ENCODE assay signal across 9 cellular contexts in the genomic region with DNA sequence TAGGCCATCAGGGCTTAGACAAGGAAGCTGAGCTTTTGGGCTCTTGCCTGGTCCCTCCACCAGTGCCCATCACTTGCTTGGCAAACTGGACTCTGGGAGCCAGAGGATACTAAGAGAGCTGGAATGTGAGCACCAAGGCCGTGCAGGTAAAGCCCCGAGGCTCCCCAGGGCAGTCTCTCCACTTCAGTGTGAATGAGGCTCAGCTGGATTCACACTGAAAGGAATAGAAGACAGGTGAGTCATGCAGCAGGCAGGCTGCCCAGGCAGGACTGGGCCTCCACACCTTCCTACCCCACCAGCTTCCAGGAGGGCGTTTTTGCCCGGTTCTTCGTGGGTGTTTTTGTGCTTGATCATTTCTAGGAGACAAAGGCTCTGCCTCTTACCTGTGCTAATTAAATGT. TPM values are rescaled to one million over a fixed set of nuclear protein-coding genes. Genes with fewer than 3 reads are reported as not detected.
A peak's percentile ranks its signal among the peaks of the same experiment; 100 is the strongest.
DNase-seq lines count a peak whose midpoint lies in the region; ATAC-seq, FAIRE-seq and TF ChIP-seq lines count a peak whose summit lies in the region.
"Had no signal": no experiment of that assay in that cellular context is flagged by ENCODE, and none has a peak within 500 bp of the region (broad histone marks: within the 10 kb centered on the region; RNA-seq: fewer than 3 reads in every experiment).

No MANE protein-coding gene starts in this region.

- TF ChIP-seq CTCF in astrocyte (IDR thresholded peaks at IDR 0.05; ENCODE audit: insufficient read depth, low read depth, low read length) (no peak), right lobe of liver (IDR thresholded peaks at IDR 0.05) (no peak), GM10248 (IDR thresholded peaks at IDR 0.05; ENCODE audit: control extremely low read depth, extremely low read depth, low read depth, missing control alignments) (no peak)

- no peaks in the 10 kb centered on the region for H3K4me1 ChIP-seq in astrocyte (ENCODE audit: insufficient read depth, low read length)
- no peaks in the 10 kb centered on the region for H3K4me1 ChIP-seq in right lobe of liver

- H3K27ac Mint-ChIP-seq in astrocyte (ENCODE audit: unreplicated experiment), result no peak overlapping the region
- H3K27ac Mint-ChIP-seq: neural progenitor cell had no signal

- H2AFZ ChIP-seq in astrocyte (ENCODE audit: low read depth, low read length), result no peak overlapping the region

- no peaks in the 10 kb centered on the region for H3K9me3 ChIP-seq in astrocyte (ENCODE audit: insufficient read depth, low read depth, low read length)
- H3K9me3 ChIP-seq in right lobe of liver, result no peaks in the 10 kb centered on the region

- peak in 3 of 4 donors; percentile 41 to 76 (median 50) for ATAC-seq in right lobe of liver

- 41% methylated on average over 5 of the region's 5 CpGs for WGBS in right lobe of liver (ENCODE audit: insufficient coverage, low coverage, low lambda C conversion rate, missing lambda C conversion rate)

- H3K4me3 ChIP-seq in astrocyte (ENCODE audit: insufficient read depth, low read depth, low read length) (no peak overlapping the region), right lobe of liver (no peak overlapping the region)
- H3K4me3 ChIP-seq: neural progenitor cell had no signal

- in situ Hi-C loops in Caki2 (cut with HindIII; ENCODE audit: low pct_unique_long_range_greater_than_20kb, low sequenced_read_pairs) (no loop called here), KBM-7 (cut with MboI; ENCODE audit: low pct_unique_long_range_greater_than_20kb, low sequenced_read_pairs) (no loop called here)

- H3K36me3 Mint-ChIP-seq in astrocyte (ENCODE audit: low read depth, unreplicated experiment), result no peaks in the 10 kb centered on the region

- no peak for TF ChIP-seq POLR2A in right lobe of liver (IDR thresholded peaks at IDR 0.05)

- DNase-seq in Caki2 (ENCODE audit: low read depth) (peak; percentile 35), LoVo (ENCODE audit: low spot score) (peak; percentile 87), astrocyte (ENCODE audit: low read depth) (peak; percentile 2), right lobe of liver (peak in 1 of 3 donors; percentile 36), epidermal melanocyte (ENCODE audit: insufficient read length, low spot score) (no peak), NCI-H1930 (lab: John Stamatoyannopoulos, UW) (no peak), KBM-7 (no peak), GM10248 (ENCODE audit: extremely low spot score) (no peak)

- POLR2A ChIA-PET in GM10248 (lab: Yijun Ruan, JAX), result no interaction called here

- no peak overlapping the region for H3K4me2 ChIP-seq in astrocyte (ENCODE audit: low read length)
- H3K4me2 ChIP-seq: neural progenitor cell had no signal

- no peak overlapping the region for H3K9ac ChIP-seq in astrocyte (ENCODE audit: low read length)
- H3K9ac ChIP-seq: neural progenitor cell had no signal

- H3K4me1 Mint-ChIP-seq in astrocyte (ENCODE audit: low read depth, unreplicated experiment), result peaks cover 2% of the 10 kb centered on the region

- no peaks in the 10 kb centered on the region for H3K79me2 ChIP-seq in astrocyte (ENCODE audit: insufficient read depth, low read length)

- no peaks in the 10 kb centered on the region for H3K9me3 Mint-ChIP-seq in astrocyte (ENCODE audit: unreplicated experiment)

- H3K27ac ChIP-seq in astrocyte (ENCODE audit: low read depth, low read length) (no peak overlapping the region), right lobe of liver (no peak overlapping the region)
- H3K27ac ChIP-seq: neural progenitor cell had no signal

- no peak for FAIRE-seq in astrocyte (lab: Jason Lieb, UNC)

- intact Hi-C loops in right lobe of liver (cut with DNase I), result no loop called here

- no peaks in the 10 kb centered on the region for H3K27me3 Mint-ChIP-seq in astrocyte (ENCODE audit: low read depth, unreplicated experiment)

- H4K20me1 ChIP-seq in astrocyte (ENCODE audit: insufficient read depth, low read length), result no peaks in the 10 kb centered on the region

- H3K27me3 ChIP-seq in astrocyte (ENCODE audit: insufficient read depth, low read length) (peaks cover 5% of the 10 kb centered on the region), right lobe of liver (no peaks in the 10 kb centered on the region)
- H3K27me3 ChIP-seq: neural progenitor cell had no signal

- H3K36me3 ChIP-seq in astrocyte (ENCODE audit: insufficient read depth, low read length) (no peaks in the 10 kb centered on the region), right lobe of liver (no peaks in the 10 kb centered on the region)
- H3K36me3 ChIP-seq: neural progenitor cell had no signal

- H3K4me3 Mint-ChIP-seq in astrocyte (ENCODE audit: unreplicated experiment), result no peak overlapping the region
- H3K4me3 Mint-ChIP-seq: neural progenitor cell had no signal

- CTCF ChIA-PET in GM10248 (lab: Yijun Ruan, JAX), result no interaction called here

RNA-seq across cellular contexts. Expression of gene CTSV, which starts 7.3 kb away (rescaled TPM):
- total RNA-seq in Caki2 (2014; rRNA removed; shearing (Covaris generic); ENCODE audit: low replicate concordance), result 0.27 and 3.0 TPM in 2 replicates
- 9.7 and 36.3 TPM in 2 replicates for total RNA-seq in astrocyte
- under 1 TPM in 2 of 6 experiments, not detected in 4; 0.12 to 0.43 TPM for total RNA-seq in right lobe of liver

Comparison
In these comparisons a context has a peak if more than half of its experiments do, and no peak if none do; other contexts are left out.
1. DNase-seq: peak in Caki2 (single experiment), LoVo (single experiment) and astrocyte (single experiment); none in epidermal melanocyte (single experiment), NCI-H1930 (0 of 2), KBM-7 (single experiment) and GM10248 (single experiment).